Comparison of ENCODE assay signal across 13 cellular contexts in the genomic region with DNA sequence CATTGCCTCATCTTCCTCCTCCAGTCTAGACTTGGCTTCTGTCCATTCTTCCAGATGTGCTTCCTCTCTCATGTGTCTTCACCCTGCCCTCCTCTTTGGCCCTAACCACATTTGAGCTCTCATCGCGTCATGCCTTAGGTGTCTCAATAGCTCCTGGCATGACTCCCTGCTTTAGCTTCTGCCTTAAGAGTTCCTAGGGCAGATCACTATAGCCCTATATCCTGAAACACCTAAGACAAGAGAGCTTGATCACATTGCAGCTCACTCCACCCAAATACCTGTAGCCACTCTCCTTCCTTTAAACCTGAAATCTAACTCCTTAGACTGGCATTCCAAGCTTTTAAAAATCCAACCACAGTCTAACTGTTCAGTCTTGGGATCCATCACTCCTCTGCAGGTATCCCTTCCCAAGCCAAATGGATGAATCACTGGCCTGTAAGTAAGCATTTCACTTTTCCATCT.
DNase-seq lines count a peak whose midpoint lies in the region; ATAC-seq and TF ChIP-seq lines count a peak whose summit lies in the region.
"Had no signal": no experiment of that assay in that cellular context is flagged by ENCODE, and none has a peak within 500 bp of the region (broad histone marks: within the 10 kb centered on the region; RNA-seq: fewer than 3 reads in every experiment).

No MANE protein-coding gene starts in this region.

- DNase-seq in GF-D8 (lab: John Stamatoyannopoulos, UW) (peak; percentile 94), M059J (ENCODE audit: low read depth) (peak; percentile 87), astrocyte of the hippocampus (ENCODE audit: low read depth, low spot score) (peak; percentile 17), mucosa of descending colon (no peak), left lobe of liver (ENCODE audit: low spot score) (no peak)
- DNase-seq in CD8-positive, alpha-beta memory T cell, result no peak
- DNase-seq: effector memory CD8-positive, alpha-beta T cell; GDM1; nephron progenitor cell; stimulated activated naive CD4-positive, alpha-beta T cell had no signal

- H3K36me3 Mint-ChIP-seq in CD8-positive, alpha-beta memory T cell, result no peaks in the 10 kb centered on the region
- H3K36me3 Mint-ChIP-seq: activated naive CD4-positive, alpha-beta T cell treated with anti-CD3 and anti-CD28 coated beads, Interleukin-2, amount 50 U/mL, for 72 hours had no signal

- no peak for TF ChIP-seq CTCF in mucosa of descending colon (IDR thresholded peaks at IDR 0.05)

- no peaks in the 10 kb centered on the region for H3K9me3 Mint-ChIP-seq in CD8-positive, alpha-beta memory T cell
- H3K9me3 Mint-ChIP-seq: activated naive CD4-positive, alpha-beta T cell treated with anti-CD3 and anti-CD28 coated beads, Interleukin-2, amount 50 U/mL, for 72 hours; effector memory CD8-positive, alpha-beta T cell; nephron progenitor cell had no signal

- H3K4me1 ChIP-seq in mucosa of descending colon (ENCODE audit: low read depth), result no peaks in the 10 kb centered on the region
- H3K4me1 ChIP-seq in CD8-positive, alpha-beta memory T cell (ENCODE audit: insufficient read depth, low read length), result no peaks in the 10 kb centered on the region

- no peaks in the 10 kb centered on the region for H3K9me3 ChIP-seq in mucosa of descending colon
- H3K9me3 ChIP-seq in CD8-positive, alpha-beta memory T cell (ENCODE audit: low read length), result no peaks in the 10 kb centered on the region

- peaks cover 0 to 9% (median 0%) of the 10 kb centered on the region in 3 donors for H3K4me1 Mint-ChIP-seq in CD8-positive, alpha-beta memory T cell

- H3K27me3 ChIP-seq in CD8-positive, alpha-beta memory T cell (ENCODE audit: insufficient read depth, low read length, poor library complexity, severe bottlenecking), result no peaks in the 10 kb centered on the region

- no peak overlapping the region for H3K4me3 Mint-ChIP-seq in CD8-positive, alpha-beta memory T cell
- H3K4me3 Mint-ChIP-seq: effector memory CD8-positive, alpha-beta T cell; nephron progenitor cell had no signal

- no peak overlapping the region for H3K27ac ChIP-seq in CD8-positive, alpha-beta memory T cell (ENCODE audit: low read depth, low read length)

- no peak overlapping the region for H3K27ac Mint-ChIP-seq in CD8-positive, alpha-beta memory T cell
- H3K27ac Mint-ChIP-seq: activated naive CD4-positive, alpha-beta T cell treated with anti-CD3 and anti-CD28 coated beads, Interleukin-2, amount 50 U/mL, for 72 hours; effector memory CD8-positive, alpha-beta T cell; nephron progenitor cell had no signal

- no peaks in the 10 kb centered on the region for H3K36me3 ChIP-seq in mucosa of descending colon (ENCODE audit: low read depth)
- no peaks in the 10 kb centered on the region for H3K36me3 ChIP-seq in CD8-positive, alpha-beta memory T cell (ENCODE audit: insufficient read depth, low read length)

- POLR2A ChIA-PET in CD8-positive, alpha-beta memory T cell (lab: Charles Lee), result interaction anchor here (0.6 kb wide), 1 partner anchor 15 kb away, joined by 3 read pairs; no protein-coding TSS in a partner anchor

- H3K27me3 Mint-ChIP-seq in CD8-positive, alpha-beta memory T cell, result peaks cover 1 to 10% of the 10 kb centered on the region in 2 donors

- no peak overlapping the region for H3K4me3 ChIP-seq in mucosa of descending colon
- H3K4me3 ChIP-seq in CD8-positive, alpha-beta memory T cell (ENCODE audit: low read length), result no peak overlapping the region

- CTCF ChIA-PET in CD8-positive, alpha-beta memory T cell (lab: Charles Lee), result interaction anchor here (1.5 kb wide), 1 partner anchor 19 kb away, joined by 3 read pairs; no protein-coding TSS in a partner anchor

- intact Hi-C loops in mucosa of descending colon (cut with DNase I, micrococcal nuclease), result no loop called here

- ATAC-seq in mucosa of descending colon, result peak; percentile 14
- no peak for ATAC-seq in left lobe of liver
- ATAC-seq in HG03135 (IDR thresholded peaks at IDR 0.05; ENCODE audit: unreplicated experiment), result no peak
- ATAC-seq: activated naive CD4-positive, alpha-beta T cell treated with anti-CD3 and anti-CD28 coated beads, Interleukin-2, amount 50 U/mL, for 72 hours; effector memory CD8-positive, alpha-beta T cell; HCT116 had no signal

Comparison
In these comparisons a context has a peak if more than half of its experiments do, and no peak if none do; other contexts are left out.
1. DNase-seq: peak in GF-D8 (single experiment), M059J (single experiment) and astrocyte of the hippocampus (single experiment); none in mucosa of descending colon (0 of 3), CD8-positive, alpha-beta memory T cell (0 of 5) and left lobe of liver (single experiment).